8 cellular contexts compared by ENCODE assay signal in the genomic region with DNA sequence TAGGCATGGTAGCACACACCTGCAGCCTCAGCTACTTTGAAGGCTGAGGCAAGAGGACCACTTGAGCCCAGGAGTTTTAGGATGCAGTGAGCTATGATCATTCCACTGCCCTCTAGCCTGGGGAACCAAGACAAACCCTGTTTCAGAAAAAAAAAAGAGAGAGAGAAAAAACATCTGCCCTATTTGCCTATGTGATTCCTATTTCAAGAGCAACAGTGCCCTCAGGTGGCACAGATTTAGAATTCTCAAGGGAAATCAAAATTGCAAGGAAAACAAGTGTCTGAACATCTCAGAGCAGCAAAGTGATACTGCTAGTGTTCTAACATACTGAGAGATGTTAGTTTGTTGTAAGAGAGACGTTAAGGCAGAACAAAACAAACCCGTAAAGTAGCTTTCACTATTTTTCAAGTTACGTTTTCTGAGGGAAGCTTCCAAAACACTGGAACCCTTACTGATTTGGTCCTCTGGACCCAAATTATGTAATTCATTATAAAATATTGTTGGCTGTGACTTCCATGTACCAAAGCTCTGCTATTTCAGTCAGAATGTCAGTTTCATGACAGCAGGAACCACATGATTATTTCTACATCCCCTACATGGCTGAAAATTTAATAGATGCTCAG. TPM values are rescaled to one million over a fixed set of nuclear protein-coding genes. Genes with fewer than 3 reads are reported as not detected.
DNase-seq lines count a peak whose midpoint lies in the region; ATAC-seq and TF ChIP-seq lines count a peak whose summit lies in the region.

No MANE protein-coding gene starts in this region.

- H3K36me3 Mint-ChIP-seq in T-helper 17 cell (ENCODE audit: low read depth): peaks cover 12% of the 10 kb centered on the region

- H3K4me1 Mint-ChIP-seq in T-helper 17 cell: peaks cover 12% of the 10 kb centered on the region

- intact Hi-C loops in posterior vena cava (cut with DNase I): no loop called here

- no peak overlapping the region for H3K4me3 Mint-ChIP-seq in T-helper 17 cell

- H3K4me3 ChIP-seq in AG10803 (ENCODE audit: low read length) (no peak overlapping the region), choroid plexus epithelial cell (ENCODE audit: low read depth, low read length) (no peak overlapping the region)

- no peaks in the 10 kb centered on the region for H3K9me3 ChIP-seq in T-helper 17 cell (ENCODE audit: control insufficient read depth, low read length, poor library complexity, severe bottlenecking)

- in situ Hi-C loops in GM13977 (cut with MboI; ENCODE audit: low pct_unique_long_range_greater_than_20kb, low sequenced_read_pairs, unreplicated experiment): no loop called here

- DNase-seq in AG10803 (ENCODE audit: low read depth) (peak; percentile 81), GM13977 (ENCODE audit: low spot score) (peak; percentile 23), NCI-H128 (lab: John Stamatoyannopoulos, UW; ENCODE audit: unreplicated experiment) (peak; percentile 15), T-helper 17 cell (peak in 1 of 3 donors; percentile 23), choroid plexus epithelial cell (ENCODE audit: low read depth) (peak; percentile 83), middle frontal gyrus (ENCODE audit: extremely low spot score, low spot score) (peak; percentile 69), posterior vena cava (ENCODE audit: low spot score) (no peak)

- no peaks in the 10 kb centered on the region for H3K27me3 Mint-ChIP-seq in T-helper 17 cell

- H3K27ac Mint-ChIP-seq in T-helper 17 cell: peak overlapping the region; percentile 19

- ATAC-seq in HG02840 (IDR thresholded peaks at IDR 0.05; ENCODE audit: low FRiP score, unreplicated experiment) (peak; percentile 73), T-helper 17 cell (peak; percentile 70)

- peak; percentile 64 for TF ChIP-seq CTCF in AG10803 (conservative IDR thresholded peaks at IDR 0.05; ENCODE audit: low read length)
- TF ChIP-seq CTCF in GM13977 (IDR thresholded peaks at IDR 0.05; ENCODE audit: extremely low read depth, insufficient read depth, missing control alignments): peak; percentile 68
- peak; percentile 54 for TF ChIP-seq CTCF in choroid plexus epithelial cell (conservative IDR thresholded peaks at IDR 0.05; ENCODE audit: low read depth, low read length)

RNA-seq across cellular contexts. Expression of gene BDH2, which starts 7.9 kb away (rescaled TPM):
- 10 to 100 TPM in 1 of 2 donors, 1 to 10 TPM in 1; 8.6 to 11.2 TPM for total RNA-seq in T-helper 17 cell
- 10 to 100 TPM; 40.1 to 41.2 TPM for total RNA-seq in posterior vena cava

RNA-seq across cellular contexts. Expression of gene SLC9B2, which starts 15.2 kb away (rescaled TPM):
- total RNA-seq in T-helper 17 cell (10 to 100 TPM; 22.0 to 25.4 TPM), posterior vena cava (10 to 100 TPM; 14.6 to 18.7 TPM)
